Comparison of ENCODE assay signal across 16 cellular contexts in the genomic region with DNA sequence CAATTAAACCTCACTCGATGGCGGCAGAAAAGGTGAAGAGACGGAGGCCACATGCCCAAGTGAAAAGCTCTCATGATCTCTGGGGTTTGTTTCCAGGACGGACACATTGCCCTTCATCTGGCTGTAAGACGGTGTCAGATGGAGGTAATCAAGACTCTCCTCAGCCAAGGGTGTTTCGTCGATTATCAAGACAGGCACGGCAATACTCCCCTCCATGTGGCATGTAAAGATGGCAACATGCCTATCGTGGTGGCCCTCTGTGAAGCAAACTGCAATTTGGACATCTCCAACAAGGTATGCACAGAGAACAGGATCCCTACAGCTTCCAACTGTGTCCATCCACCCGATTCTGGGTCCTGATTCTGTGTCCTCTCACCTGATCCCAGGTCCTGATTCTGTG.
DNase-seq lines count a peak whose midpoint lies in the region; ATAC-seq and TF ChIP-seq lines count a peak whose summit lies in the region.
"Had no signal": no experiment of that assay in that cellular context is flagged by ENCODE, and none has a peak within 500 bp of the region (broad histone marks: within the 10 kb centered on the region; RNA-seq: fewer than 3 reads in every experiment).

No MANE protein-coding gene starts in this region.

- no peaks in the 10 kb centered on the region for H3K9me3 Mint-ChIP-seq in chondrocyte (ENCODE audit: low read depth)
- H3K9me3 Mint-ChIP-seq in glutamatergic neuron (ENCODE audit: unreplicated experiment) = peaks cover 11% of the 10 kb centered on the region
- H3K9me3 Mint-ChIP-seq in mesothelial cell of epicardium = no peaks in the 10 kb centered on the region
- no peaks in the 10 kb centered on the region for H3K9me3 Mint-ChIP-seq in stimulated activated memory B cell treated with anti-CD40 and anti-IgM and Interleukin-4, amounts not matched to agents 10 μg/mL and 1 μg/mL and 100 μg/mL, for 72 hours
- H3K9me3 Mint-ChIP-seq: CD4-positive, alpha-beta T cell; CD8-positive, alpha-beta T cell had no signal

- H3K4me3 Mint-ChIP-seq in chondrocyte (ENCODE audit: unreplicated experiment) = no peak overlapping the region
- H3K4me3 Mint-ChIP-seq in glutamatergic neuron (ENCODE audit: unreplicated experiment) = no peak overlapping the region
- no peak overlapping the region for H3K4me3 Mint-ChIP-seq in mesothelial cell of epicardium
- H3K4me3 Mint-ChIP-seq in stimulated activated memory B cell treated with anti-CD40 and anti-IgM and Interleukin-4, amounts not matched to agents 10 μg/mL and 1 μg/mL and 100 μg/mL, for 72 hours = no peak overlapping the region
- H3K4me3 Mint-ChIP-seq: B cell; CD4-positive, alpha-beta T cell; CD8-positive, alpha-beta T cell had no signal

- DNase-seq in chondrocyte (ENCODE audit: low spot score) (no peak), glutamatergic neuron (no peak), mesothelial cell of epicardium (ENCODE audit: low spot score in 2 of 2, unreplicated experiment in 2 of 2) (no peak), amygdala (lab: John Stamatoyannopoulos, UW) (no peak)
- DNase-seq: 8988T; ACHN; AML-193; Caco-2; Calu3; CD4-positive, alpha-beta T cell; CD8-positive, alpha-beta T cell; DMS79 treated with DMSO at 0.1 percent for 48 hours; GF-D8 had no signal

- H3K27ac Mint-ChIP-seq in chondrocyte (ENCODE audit: unreplicated experiment) (peak overlapping the region; percentile 18), glutamatergic neuron (ENCODE audit: unreplicated experiment) (peak overlapping the region; percentile 76), mesothelial cell of epicardium (peak overlapping the region; percentile 83)
- H3K27ac Mint-ChIP-seq in stimulated activated memory B cell treated with anti-CD40 and anti-IgM and Interleukin-4, amounts not matched to agents 10 μg/mL and 1 μg/mL and 100 μg/mL, for 72 hours = no peak overlapping the region
- H3K27ac Mint-ChIP-seq: B cell; CD4-positive, alpha-beta T cell; CD8-positive, alpha-beta T cell had no signal

- H3K36me3 Mint-ChIP-seq in chondrocyte (ENCODE audit: low read depth) (peaks cover 27% of the 10 kb centered on the region), glutamatergic neuron (ENCODE audit: unreplicated experiment) (peaks cover 4% of the 10 kb centered on the region), mesothelial cell of epicardium (peaks cover 42% of the 10 kb centered on the region)
- H3K36me3 Mint-ChIP-seq in stimulated activated memory B cell treated with anti-CD40 and anti-IgM and Interleukin-4, amounts not matched to agents 10 μg/mL and 1 μg/mL and 100 μg/mL, for 72 hours = no peaks in the 10 kb centered on the region
- H3K36me3 Mint-ChIP-seq: CD8-positive, alpha-beta T cell had no signal

- H3K4me1 Mint-ChIP-seq in chondrocyte (ENCODE audit: low read depth) (peaks cover 10% of the 10 kb centered on the region), glutamatergic neuron (ENCODE audit: low read depth, unreplicated experiment) (peaks cover 5% of the 10 kb centered on the region), mesothelial cell of epicardium (peaks cover 37% of the 10 kb centered on the region)
- no peaks in the 10 kb centered on the region for H3K4me1 Mint-ChIP-seq in stimulated activated memory B cell treated with anti-CD40 and anti-IgM and Interleukin-4, amounts not matched to agents 10 μg/mL and 1 μg/mL and 100 μg/mL, for 72 hours
- H3K4me1 Mint-ChIP-seq: B cell had no signal

- ATAC-seq in stimulated activated memory B cell treated with anti-CD40 and anti-IgM and Interleukin-4, amounts not matched to agents 10 μg/mL and 1 μg/mL and 100 μg/mL, for 72 hours = no peak
- ATAC-seq in GM21723 (IDR thresholded peaks at IDR 0.05; ENCODE audit: unreplicated experiment) = no peak
- ATAC-seq: CD8-positive, alpha-beta T cell had no signal

- H3K27me3 Mint-ChIP-seq in chondrocyte (ENCODE audit: low read depth) (no peaks in the 10 kb centered on the region), glutamatergic neuron (ENCODE audit: unreplicated experiment) (no peaks in the 10 kb centered on the region), mesothelial cell of epicardium (ENCODE audit: low read depth) (no peaks in the 10 kb centered on the region)
- H3K27me3 Mint-ChIP-seq in stimulated activated memory B cell treated with anti-CD40 and anti-IgM and Interleukin-4, amounts not matched to agents 10 μg/mL and 1 μg/mL and 100 μg/mL, for 72 hours = no peaks in the 10 kb centered on the region

- no peak for TF ChIP-seq CTCF in chondrocyte (IDR thresholded peaks at IDR 0.05)
- TF ChIP-seq CTCF in glutamatergic neuron (IDR thresholded peaks at IDR 0.05; ENCODE audit: partially characterized antibody, unreplicated experiment) = no peak
- no peak for TF ChIP-seq CTCF in mesothelial cell of epicardium (IDR thresholded peaks at IDR 0.05; ENCODE audit: unreplicated experiment)
